ENCODE assay signal across 22 cellular contexts in the genomic region with DNA sequence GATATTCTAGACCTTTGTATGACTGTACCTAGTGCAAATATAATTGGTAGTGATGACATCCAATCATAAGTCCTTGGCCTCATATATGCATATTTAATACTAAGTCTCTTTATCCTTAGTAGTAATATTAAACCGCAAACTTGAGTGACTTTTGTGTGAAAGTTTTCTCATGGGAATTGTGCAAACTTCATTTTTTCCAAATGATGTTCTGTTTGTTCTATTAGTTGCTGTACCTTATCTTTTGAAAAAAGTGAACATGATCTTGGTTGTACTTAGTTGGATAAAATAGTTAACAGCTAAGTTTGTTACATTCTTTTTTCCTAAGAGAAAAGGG. TPM values are rescaled to one million over a fixed set of nuclear protein-coding genes. Genes with fewer than 3 reads are reported as not detected.
DNase-seq lines count a peak whose midpoint lies in the region; ATAC-seq and TF ChIP-seq lines count a peak whose summit lies in the region.
"Had no signal": no experiment of that assay in that cellular context is flagged by ENCODE, and none has a peak within 500 bp of the region (broad histone marks: within the 10 kb centered on the region; RNA-seq: fewer than 3 reads in every experiment).

No MANE protein-coding gene starts in this region.

- H3K9ac ChIP-seq in PC-3 (ENCODE audit: low read length) (peak overlapping the region; percentile 20; the same call in 1 of the 2 replicates), adipocyte (ENCODE audit: low read length) (peak overlapping the region; percentile 62)
- H3K9ac ChIP-seq: BLaER1 had no signal

- H3F3A ChIP-seq in PC-3 (ENCODE audit: low read length, unreplicated experiment) = no peaks in the 10 kb centered on the region

- CTCF ChIA-PET in PC-3 (lab: Charles Lee) = interaction anchor here (0.5 kb wide), 1 partner anchor 72 kb away, joined by 9 read pairs; no protein-coding TSS in a partner anchor

- no peaks in the 10 kb centered on the region for H4K20me1 ChIP-seq in PC-3 (ENCODE audit: low read length)
- H4K20me1 ChIP-seq: BLaER1 had no signal

- H3K9me3 Mint-ChIP-seq in mesothelial cell of epicardium = peaks cover 4% of the 10 kb centered on the region

- H3K9me3 ChIP-seq in PC-3 (ENCODE audit: low read length) = no peaks in the 10 kb centered on the region
- H3K9me3 ChIP-seq in adipocyte (ENCODE audit: control insufficient read depth, low read length) = no peaks in the 10 kb centered on the region
- H3K9me3 ChIP-seq in gastroesophageal sphincter = no peaks in the 10 kb centered on the region
- H3K9me3 ChIP-seq in gastrocnemius medialis = no peaks in the 10 kb centered on the region
- H3K9me3 ChIP-seq in body of pancreas = no peaks in the 10 kb centered on the region
- H3K9me3 ChIP-seq: BLaER1 had no signal

- H3K4me3 Mint-ChIP-seq in mesothelial cell of epicardium = no peak overlapping the region
- H3K4me3 Mint-ChIP-seq: CD4-positive, alpha-beta T cell had no signal

- no peak for TF ChIP-seq CTCF in PC-3 (conservative IDR thresholded peaks at IDR 0.05; ENCODE audit: low read depth, low read length)
- no peak for TF ChIP-seq CTCF in gastroesophageal sphincter (IDR thresholded peaks at IDR 0.05)
- no peak for TF ChIP-seq CTCF in gastrocnemius medialis (IDR thresholded peaks at IDR 0.05 in 4 of 5, conservative IDR thresholded peaks at IDR 0.05 in 1 of 5)
- TF ChIP-seq CTCF in body of pancreas (IDR thresholded peaks at IDR 0.05) = no peak
- TF ChIP-seq CTCF in mesothelial cell of epicardium (IDR thresholded peaks at IDR 0.05; ENCODE audit: unreplicated experiment) = no peak

- TF ChIP-seq EP300 in gastroesophageal sphincter (IDR thresholded peaks at IDR 0.05) = no peak

- no peaks in the 10 kb centered on the region for H3K27me3 ChIP-seq in PC-3 (ENCODE audit: low read length)
- H3K27me3 ChIP-seq in adipocyte (replicated peaks; ENCODE audit: control insufficient read depth, insufficient read depth, low read length) = no peaks in the 10 kb centered on the region
- no peaks in the 10 kb centered on the region for H3K27me3 ChIP-seq in gastroesophageal sphincter
- no peaks in the 10 kb centered on the region for H3K27me3 ChIP-seq in gastrocnemius medialis
- no peaks in the 10 kb centered on the region for H3K27me3 ChIP-seq in body of pancreas
- H3K27me3 ChIP-seq: BLaER1 had no signal

- H3K4me1 ChIP-seq in PC-3 (ENCODE audit: insufficient read depth, low read length) = peaks cover 36% of the 10 kb centered on the region
- H3K4me1 ChIP-seq in adipocyte (ENCODE audit: control insufficient read depth, insufficient read depth, low read length) = peaks cover 63% of the 10 kb centered on the region
- H3K4me1 ChIP-seq in gastroesophageal sphincter = no peaks in the 10 kb centered on the region
- no peaks in the 10 kb centered on the region for H3K4me1 ChIP-seq in gastrocnemius medialis
- peaks cover 27% of the 10 kb centered on the region for H3K4me1 ChIP-seq in body of pancreas
- H3K4me1 ChIP-seq: BLaER1 had no signal

- H3K27ac Mint-ChIP-seq in mesothelial cell of epicardium = no peak overlapping the region
- H3K27ac Mint-ChIP-seq: CD4-positive, alpha-beta T cell had no signal

- BruUV-seq in PC-3 (replicated peaks; lab: Mats Ljungman, UMichigan) = no TSS peak

- in situ Hi-C loops in gastrocnemius medialis (cut with MboI; ENCODE audit: low sequenced_read_pairs in 4 of 4) = no loop called here

- WGBS in gastroesophageal sphincter (ENCODE audit: low coverage in 1 of 2), 2 donors = 100% methylated on average over 1 of the region's 1 CpG
- 95 to 100% methylated on average over 1 of the region's 1 CpG for WGBS in body of pancreas, 2 donors

- intact Hi-C loops in PC-3 (cut with micrococcal nuclease) (no loop called here), gastrocnemius medialis (cut with DNase I; ENCODE audit: low total_unique reads) (no loop called here), body of pancreas (cut with DNase I) (no loop called here)

- peaks cover 22% of the 10 kb centered on the region for H3K27me3 Mint-ChIP-seq in mesothelial cell of epicardium (ENCODE audit: low read depth)
- H3K27me3 Mint-ChIP-seq: CD4-positive, alpha-beta T cell had no signal

- H2AFZ ChIP-seq in PC-3 (ENCODE audit: low read length) = no peak overlapping the region

- H3K27ac ChIP-seq in PC-3 (ENCODE audit: low read length) (peak overlapping the region; percentile 76), gastroesophageal sphincter (no peak overlapping the region), gastrocnemius medialis (peak overlapping the region in 3 of 4 donors; percentile 27 to 33 (median 29)), body of pancreas (peak overlapping the region in 2 of 4 donors; percentile 75 to 76)
- H3K27ac ChIP-seq: BLaER1 had no signal

- DNase-seq in PC-3 (peak; percentile 21), adipocyte (ENCODE audit: low read depth) (no peak), gastrocnemius medialis (no peak), body of pancreas (no peak), mesothelial cell of epicardium (ENCODE audit: low spot score in 2 of 2, unreplicated experiment in 2 of 2) (no peak)
- DNase-seq in activated T-cell treated with anti-CD3 and anti-CD28 coated beads, Interleukin-2, amount 50 U/mL, for 48 hours = no peak
- DNase-seq: ACHN; CD4-positive, alpha-beta T cell; COR-L47; DMS79; KG1; NCI-H1092; NCI-H1436; NCI-H1930; NCI-H345; NCI-H524; NCI-H82; RPMI8226; SIG-M5 had no signal

- peak overlapping the region; percentile 29 for H3K4me2 ChIP-seq in PC-3 (ENCODE audit: low read length)
- H3K4me2 ChIP-seq: BLaER1 had no signal

- no peaks in the 10 kb centered on the region for H3K9me2 ChIP-seq in PC-3 (replicated peaks; ENCODE audit: low read length)

- peaks cover 4% of the 10 kb centered on the region for H3K36me3 Mint-ChIP-seq in mesothelial cell of epicardium

- no peak for ATAC-seq in PC-3
- peak; percentile 45 for ATAC-seq in gastroesophageal sphincter
- peak in 1 of 2 donors; percentile 33 for ATAC-seq in gastrocnemius medialis
- ATAC-seq in body of pancreas = no peak
- ATAC-seq: HCT116 had no signal

- no peak for TF ChIP-seq POLR2A in gastroesophageal sphincter (IDR thresholded peaks at IDR 0.05)
- TF ChIP-seq POLR2A in gastrocnemius medialis (IDR thresholded peaks at IDR 0.05) = no peak
- no peak for TF ChIP-seq POLR2A in body of pancreas (IDR thresholded peaks at IDR 0.05)

- H3K4me3 ChIP-seq in PC-3 (ENCODE audit: low read length) = no peak overlapping the region
- H3K4me3 ChIP-seq in adipocyte (ENCODE audit: low read length) = peak overlapping the region; percentile 43
- no peak overlapping the region for H3K4me3 ChIP-seq in gastroesophageal sphincter
- no peak overlapping the region for H3K4me3 ChIP-seq in gastrocnemius medialis
- H3K4me3 ChIP-seq in body of pancreas = no peak overlapping the region
- H3K4me3 ChIP-seq: BLaER1 had no signal

- POLR2A ChIA-PET in PC-3 (lab: Charles Lee; ENCODE audit: unreplicated experiment) = no interaction called here

- peaks cover 3% of the 10 kb centered on the region for H3K4me1 Mint-ChIP-seq in mesothelial cell of epicardium

- no peaks in the 10 kb centered on the region for H3K79me2 ChIP-seq in PC-3 (ENCODE audit: low read length)

- H3K36me3 ChIP-seq in PC-3 (ENCODE audit: low read depth, low read length) (no peaks in the 10 kb centered on the region), adipocyte (ENCODE audit: control insufficient read depth, insufficient read depth, low read length, severe bottlenecking) (peaks cover 6% of the 10 kb centered on the region), gastroesophageal sphincter (no peaks in the 10 kb centered on the region), gastrocnemius medialis (no peaks in the 10 kb centered on the region), body of pancreas (replicated peaks in 1 of 2; ENCODE audit: insufficient read depth in 1 of 2, low read depth in 2 of 2) (no peaks in the 10 kb centered on the region)
- H3K36me3 ChIP-seq: BLaER1 had no signal

RNA-seq across cellular contexts. Expression of gene TMEM45A, which starts 43.2 kb away (rescaled TPM):
- 7.6 and 9.4 TPM in 2 replicates for total RNA-seq in PC-3 (2014; rRNA removed)
- total RNA-seq in gastroesophageal sphincter = 10 to 100 TPM in 3 of 4 donors, 1 to 10 TPM in 1; 8.9 to 18.4 (median 17.6) TPM
- 1 to 10 TPM; 3.5 to 7.0 (median 4.1) TPM for total RNA-seq in gastrocnemius medialis
- total RNA-seq in body of pancreas = 10 to 100 TPM; 13.7 to 24.1 TPM
- total RNA-seq in mesothelial cell of epicardium = 20.8 to 25.7 TPM (median 24.0 TPM) in 3 replicates

Comparison
In these comparisons a context has a peak if more than half of its experiments do, and no peak if none do; other contexts are left out.
1. H3K27ac ChIP-seq: peak in PC-3 (single experiment) and gastrocnemius medialis (3 of 4); none in gastroesophageal sphincter (0 of 4).